ENCODE assay signal across 9 cellular contexts in the genomic region with DNA sequence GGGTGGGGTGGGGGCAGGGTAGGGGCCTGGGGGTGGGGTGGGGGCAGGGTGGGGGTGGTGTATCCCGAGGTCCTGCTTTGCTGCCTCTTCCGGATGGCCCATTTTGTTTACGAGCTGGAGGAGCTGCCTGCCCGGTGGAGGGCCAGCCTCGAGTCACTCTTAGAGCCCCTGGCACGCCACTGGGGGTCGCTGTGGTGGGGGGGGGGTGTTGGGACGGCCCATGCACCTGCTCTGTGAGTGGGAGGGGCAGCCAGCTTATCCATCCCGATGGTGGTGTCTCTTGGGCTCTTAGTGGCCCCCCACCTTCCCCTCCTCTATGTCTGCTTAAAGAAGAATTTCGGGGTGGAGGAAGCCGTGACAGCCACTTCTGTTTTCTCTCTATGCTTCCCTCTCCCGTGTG. TPM values are rescaled to one million over a fixed set of nuclear protein-coding genes. Genes with fewer than 3 reads are reported as not detected.
DNase-seq lines count a peak whose midpoint lies in the region; ATAC-seq, FAIRE-seq and TF ChIP-seq lines count a peak whose summit lies in the region.
"Had no signal": no experiment of that assay in that cellular context is flagged by ENCODE, and none has a peak within 500 bp of the region (broad histone marks: within the 10 kb centered on the region; RNA-seq: fewer than 3 reads in every experiment).

No MANE protein-coding gene starts in this region.

- TF ChIP-seq EP300 in gastroesophageal sphincter (IDR thresholded peaks at IDR 0.05): no peak

- ATAC-seq in gastroesophageal sphincter (no peak), HG02798 (IDR thresholded peaks at IDR 0.05; ENCODE audit: poor library complexity, unreplicated experiment) (no peak), HG03571 (IDR thresholded peaks at IDR 0.05; ENCODE audit: unreplicated experiment) (no peak)

- WGBS in gastroesophageal sphincter (ENCODE audit: low coverage in 1 of 2), 2 donors: no CpG with 5 or more reads among the region's 12 CpGs
- 20% methylated on average over 1 of the region's 12 CpGs; no CpG with 5 or more reads in 1 of the 2 donors for WGBS in esophagus squamous epithelium, 2 donors

- TF ChIP-seq CTCF in gastroesophageal sphincter (IDR thresholded peaks at IDR 0.05): peak in 1 of 4 experiments; percentile 17
- TF ChIP-seq CTCF in esophagus squamous epithelium (IDR thresholded peaks at IDR 0.05): no peak

- H3K4me3 ChIP-seq in gastroesophageal sphincter: no peak overlapping the region
- no peak overlapping the region for H3K4me3 ChIP-seq in esophagus squamous epithelium

- H3K27ac ChIP-seq in gastroesophageal sphincter (peak overlapping the region in 3 of 4 donors; percentile 48 to 72 (median 66)), esophagus squamous epithelium (no peak overlapping the region)

- peaks cover 0 to 25% (median 16%) of the 10 kb centered on the region in 3 donors for H3K4me1 ChIP-seq in gastroesophageal sphincter
- peaks cover 9 to 20% (median 10%) of the 10 kb centered on the region in 3 donors for H3K4me1 ChIP-seq in esophagus squamous epithelium

- H3K27me3 ChIP-seq in gastroesophageal sphincter: no peaks in the 10 kb centered on the region
- H3K27me3 ChIP-seq in esophagus squamous epithelium: peaks cover 0 to 4% (median 0%) of the 10 kb centered on the region in 4 donors

- no peak for FAIRE-seq in urothelium cell line (lab: Jason Lieb, UNC)
- FAIRE-seq: G401.6 had no signal

- intact Hi-C loops in esophagus squamous epithelium (cut with DNase I): no loop called here

- peak; percentile 13 to 43 for DNase-seq in stimulated activated CD4-positive, alpha-beta T cell treated with anti-CD3 and anti-CD28 coated beads, Interleukin-2, amount 100 ng/mL, for 24 hours
- DNase-seq in stimulated activated CD4-positive, alpha-beta T cell treated with anti-CD3 and anti-CD28 coated beads, Interleukin-1b, Interleukin-23, amount 100 ng/mL, for 48 hours: no peak
- DNase-seq in T follicular helper cell (ENCODE audit: low read depth): peak; percentile 38
- DNase-seq in urothelium cell line (ENCODE audit: low spot score): peak; percentile 44
- no peak for DNase-seq in esophagus squamous epithelium (lab: John Stamatoyannopoulos, UW)

- no peaks in the 10 kb centered on the region for H3K36me3 ChIP-seq in gastroesophageal sphincter
- no peaks in the 10 kb centered on the region for H3K36me3 ChIP-seq in esophagus squamous epithelium

- no peaks in the 10 kb centered on the region for H3K9me3 ChIP-seq in gastroesophageal sphincter
- no peaks in the 10 kb centered on the region for H3K9me3 ChIP-seq in esophagus squamous epithelium

- no peak for TF ChIP-seq POLR2A in gastroesophageal sphincter (IDR thresholded peaks at IDR 0.05)
- no peak for TF ChIP-seq POLR2A in esophagus squamous epithelium (IDR thresholded peaks at IDR 0.05)

RNA-seq across cellular contexts. Expression of a gene that starts 24.6 kb away (rescaled TPM):
- 1 to 10 TPM in 2 of 4 donors, not detected in 2; 2.9 to 5.4 TPM for total RNA-seq in gastroesophageal sphincter
- not detected for total RNA-seq in esophagus squamous epithelium

RNA-seq across cellular contexts. Expression of a gene that starts 52.5 kb away (rescaled TPM):
- total RNA-seq in gastroesophageal sphincter (10 to 100 TPM; 20.9 to 31.8 (median 24.9) TPM), esophagus squamous epithelium (10 to 100 TPM in 3 of 4 donors, 1 to 10 TPM in 1; 9.7 to 15.3 (median 12.8) TPM)

RNA-seq across cellular contexts. Expression of a gene that starts 52.5 kb away (rescaled TPM):
- total RNA-seq in gastroesophageal sphincter (10 to 100 TPM; 40.4 to 70.0 (median 52.8) TPM), esophagus squamous epithelium (10 to 100 TPM; 39.7 to 81.5 (median 48.6) TPM)

RNA-seq across cellular contexts. Expression of a gene that starts 56.9 kb away (rescaled TPM):
- total RNA-seq in gastroesophageal sphincter: 100 to 1,000 TPM in 3 of 4 donors, 10 to 100 TPM in 1; 88.9 to 213 (median 165) TPM
- 10 to 100 TPM in 1 of 4 donors, 1 to 10 TPM in 3; 1.3 to 14.3 (median 6.1) TPM for total RNA-seq in esophagus squamous epithelium

Comparison
In these comparisons a context has a peak if more than half of its experiments do, and no peak if none do; other contexts are left out.
1. DNase-seq: peak in stimulated activated CD4-positive, alpha-beta T cell treated with anti-CD3 and anti-CD28 coated beads, Interleukin-2, amount 100 ng/mL, for 24 hours (2 of 2), T follicular helper cell (single experiment) and urothelium cell line (single experiment); none in stimulated activated CD4-positive, alpha-beta T cell treated with anti-CD3 and anti-CD28 coated beads, Interleukin-1b, Interleukin-23, amount 100 ng/mL, for 48 hours (single experiment) and esophagus squamous epithelium (single experiment).
2. H3K27ac ChIP-seq: peak in gastroesophageal sphincter (3 of 4); none in esophagus squamous epithelium (0 of 4).